14 cellular contexts compared by ENCODE assay signal in the genomic region with DNA sequence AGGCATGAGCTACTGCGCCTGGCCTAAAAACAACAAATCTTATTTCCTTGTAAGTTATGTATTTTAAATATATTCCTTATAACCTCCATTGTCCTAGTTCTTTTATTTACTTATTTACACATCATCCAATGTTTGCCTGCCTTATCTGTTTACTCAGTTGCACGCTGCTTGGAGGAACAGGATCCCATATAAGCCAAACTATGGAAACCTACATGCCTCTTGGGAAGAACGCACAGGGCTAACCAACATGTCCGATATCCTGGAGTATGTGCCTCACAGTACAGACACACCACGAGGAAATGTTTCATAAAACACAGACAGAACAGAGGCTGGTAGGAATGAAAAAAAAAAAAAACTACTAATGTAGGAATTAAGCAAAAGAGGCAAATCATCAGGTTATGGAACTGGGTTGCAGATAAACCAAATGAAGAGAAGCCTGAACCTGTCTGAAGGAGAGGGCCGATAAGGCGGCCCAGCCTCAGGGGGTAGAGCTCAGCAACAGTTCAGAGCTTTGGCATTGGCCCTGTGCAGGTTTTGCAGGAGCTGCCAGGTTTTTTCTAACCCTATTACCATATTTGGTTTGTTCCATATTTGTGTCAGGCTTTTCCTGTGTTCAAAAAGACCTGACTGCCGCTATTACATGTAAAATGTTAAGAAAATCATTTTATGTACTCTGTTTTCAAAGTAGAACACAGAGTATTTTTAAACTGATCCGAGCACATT. TPM values are rescaled to one million over a fixed set of nuclear protein-coding genes. Genes with fewer than 3 reads are reported as not detected.
DNase-seq lines count a peak whose midpoint lies in the region; ATAC-seq and TF ChIP-seq lines count a peak whose summit lies in the region.
"Had no signal": no experiment of that assay in that cellular context is flagged by ENCODE, and none has a peak within 500 bp of the region (broad histone marks: within the 10 kb centered on the region; RNA-seq: fewer than 3 reads in every experiment).

No MANE protein-coding gene starts in this region.

- H3K4me1 ChIP-seq in neutrophil (ENCODE audit: control insufficient read depth in 1 of 2, insufficient read depth in 1 of 2, low read depth in 1 of 2, low read length in 1 of 2) (peaks cover 11 to 17% of the 10 kb centered on the region in 2 experiments), uterus (peaks cover 0 to 15% of the 10 kb centered on the region in 2 donors)

- TF ChIP-seq POLR2A in uterus (IDR thresholded peaks at IDR 0.05): no peak

- TF ChIP-seq CTCF in choroid plexus epithelial cell (conservative IDR thresholded peaks at IDR 0.05; ENCODE audit: low read depth, low read length) (no peak), neutrophil (IDR thresholded peaks at IDR 0.05) (no peak), uterus (IDR thresholded peaks at IDR 0.05) (no peak)

- H3K27ac ChIP-seq in neutrophil (peak overlapping the region; percentile 75), uterus (peak overlapping the region; percentile 58 to 69)
- H3K27ac ChIP-seq: left lung had no signal

- H3K27me3 ChIP-seq in neutrophil (no peaks in the 10 kb centered on the region), uterus (no peaks in the 10 kb centered on the region)
- H3K27me3 ChIP-seq: left lung had no signal

- intact Hi-C loops in uterus (cut with DNase I; ENCODE audit: low total_unique reads): no loop called here

- H3K4me3 ChIP-seq in choroid plexus epithelial cell (ENCODE audit: low read depth, low read length) (no peak overlapping the region), neutrophil (ENCODE audit: low read depth in 1 of 2, low read length in 1 of 2) (no peak overlapping the region), uterus (no peak overlapping the region)
- H3K4me3 ChIP-seq: left lung had no signal

- no peaks in the 10 kb centered on the region for H3K36me3 ChIP-seq in neutrophil
- H3K36me3 ChIP-seq in uterus: no peaks in the 10 kb centered on the region
- H3K36me3 ChIP-seq: left lung had no signal

- peak; percentile 25 to 31 for DNase-seq in NCI-H446 (lab: John Stamatoyannopoulos, UW)
- peak; percentile 47 for DNase-seq in choroid plexus epithelial cell (ENCODE audit: low read depth)
- DNase-seq in uterus: peak in 1 of 2 donors; percentile 45
- DNase-seq in occipital lobe (lab: John Stamatoyannopoulos, UW): no peak
- DNase-seq in NCI-H2196 (lab: John Stamatoyannopoulos, UW; ENCODE audit: unreplicated experiment): no peak
- DNase-seq: activated gamma-delta T cell; CD4-positive, CD25-positive, alpha-beta regulatory T cell; KBM-7; left lung; natural killer cell; NCI-H524; stimulated activated CD8-positive, alpha-beta memory T cell treated with anti-CD3 and anti-CD28 coated beads, Interleukin-4, amount 100 ng/mL, for 48 hours had no signal

- H3K9me3 ChIP-seq in neutrophil (no peaks in the 10 kb centered on the region), uterus (no peaks in the 10 kb centered on the region)
- H3K9me3 ChIP-seq: left lung had no signal

- ATAC-seq in GM18873 (IDR thresholded peaks at IDR 0.05; ENCODE audit: low FRiP score, unreplicated experiment): no peak
- ATAC-seq: left lung, natural killer cell had no signal

RNA-seq across cellular contexts. Expression of a gene that starts 19.9 kb away (rescaled TPM):
- total RNA-seq in uterus: 100 to 1,000 TPM; 100 to 359 (median 220) TPM
- total RNA-seq in occipital lobe: 215 TPM

Comparison
In these comparisons a context has a peak if more than half of its experiments do, and no peak if none do; other contexts are left out.
1. DNase-seq: peak in NCI-H446 (2 of 2) and choroid plexus epithelial cell (single experiment); none in occipital lobe (single experiment) and NCI-H2196 (single experiment).